ENCODE assay signal across 8 cellular contexts in the genomic region with DNA sequence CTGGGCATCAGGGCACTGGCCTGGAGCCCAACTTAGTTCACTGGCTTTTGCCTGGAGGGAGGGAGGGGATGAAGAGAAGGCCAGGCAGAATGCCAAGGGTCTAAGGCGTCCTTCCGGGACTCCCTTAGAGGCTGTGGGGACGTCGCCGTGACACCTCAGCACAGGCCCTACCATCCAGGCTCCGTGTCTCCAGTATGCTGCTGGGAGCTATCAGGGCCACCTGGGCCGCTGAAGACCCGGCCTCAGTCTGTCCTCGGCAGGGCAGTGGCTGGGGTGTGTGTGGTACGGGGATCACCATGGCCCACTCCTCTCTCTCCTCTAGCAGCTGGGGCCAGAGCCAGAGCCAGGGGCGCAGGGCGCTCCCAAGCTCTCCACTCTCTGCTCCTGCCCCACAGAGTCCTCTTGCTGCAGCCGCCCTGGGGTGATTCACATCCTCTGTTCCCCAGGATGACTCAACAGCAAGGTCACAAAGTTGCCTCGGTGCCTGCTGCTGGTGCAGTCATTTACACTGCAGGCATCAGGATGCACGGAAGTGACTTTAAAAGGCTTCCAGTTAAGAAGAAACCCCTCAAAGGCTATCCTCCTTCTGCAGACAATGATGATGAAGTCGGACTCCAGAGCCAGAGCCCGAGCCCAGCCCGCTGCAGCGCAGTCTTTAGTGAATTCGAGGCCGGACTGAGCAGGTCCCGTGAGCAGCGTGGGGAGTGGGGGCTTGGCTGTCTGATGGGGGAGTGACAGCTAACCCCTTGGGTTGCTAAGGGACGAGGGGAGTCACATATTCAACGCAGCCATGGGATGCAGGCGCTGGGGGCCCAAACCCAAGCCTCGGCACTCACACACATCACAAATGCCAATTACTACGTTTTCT. TPM values are rescaled to one million over a fixed set of nuclear protein-coding genes. Genes with fewer than 3 reads are reported as not detected.
DNase-seq lines count a peak whose midpoint lies in the region; ATAC-seq, FAIRE-seq and TF ChIP-seq lines count a peak whose summit lies in the region.

No MANE protein-coding gene starts in this region.

- H2AFZ ChIP-seq in HepG2 (ENCODE audit: low read length), result no peak overlapping the region

- ATAC-seq in HepG2 (peak; percentile 84), GM18511 (IDR thresholded peaks at IDR 0.05; ENCODE audit: unreplicated experiment) (no peak)

- H3K36me3 Mint-ChIP-seq in activated T-helper 2 cell treated with anti-CD3 and anti-CD28 coated beads, Interferon-gamma antibody, Interleukin-2, Interleukin-4, amounts not matched to agents 10 μg/mL and 5 μg/mL and 100 μg/mL, durations not matched to agents 14 hours and 24 hours and 36 hours (ENCODE audit: low read depth), result no peaks in the 10 kb centered on the region
- H3K36me3 Mint-ChIP-seq in progenitor cell of endocrine pancreas (ENCODE audit: insufficient read depth), result no peaks in the 10 kb centered on the region

- H3K4me3 ChIP-seq in AG04449 (ENCODE audit: low read depth, low read length), result no peak overlapping the region
- no peak overlapping the region for H3K4me3 ChIP-seq in HepG2 (replicated peaks in 1 of 3; ENCODE audit: insufficient read depth in 1 of 3, low read depth in 2 of 3, low read length in 3 of 3)

- H3K4me1 Mint-ChIP-seq in activated T-helper 2 cell treated with anti-CD3 and anti-CD28 coated beads, Interferon-gamma antibody, Interleukin-2, Interleukin-4, amounts not matched to agents 10 μg/mL and 5 μg/mL and 100 μg/mL, durations not matched to agents 14 hours and 24 hours and 36 hours (ENCODE audit: low read depth), result peaks cover 10% of the 10 kb centered on the region
- H3K4me1 Mint-ChIP-seq in progenitor cell of endocrine pancreas (ENCODE audit: low read depth), result no peaks in the 10 kb centered on the region

- no peaks in the 10 kb centered on the region for H3K9me3 Mint-ChIP-seq in activated T-helper 2 cell treated with anti-CD3 and anti-CD28 coated beads, Interferon-gamma antibody, Interleukin-2, Interleukin-4, amounts not matched to agents 10 μg/mL and 5 μg/mL and 100 μg/mL, durations not matched to agents 14 hours and 24 hours and 36 hours
- no peaks in the 10 kb centered on the region for H3K9me3 Mint-ChIP-seq in progenitor cell of endocrine pancreas (ENCODE audit: low read depth)

- no peaks in the 10 kb centered on the region for H3K27me3 ChIP-seq in HepG2 (ENCODE audit: control insufficient read depth in 1 of 2, insufficient read depth in 2 of 2, low read length in 2 of 2)

- no peak for TF ChIP-seq CTCF in AG04449 (IDR thresholded peaks at IDR 0.05; ENCODE audit: insufficient read depth, low read length, missing control alignments)
- TF ChIP-seq CTCF in HepG2 (CRISPR knock-in tag; IDR thresholded peaks at IDR 0.05), result no peak
- no peak for TF ChIP-seq CTCF in progenitor cell of endocrine pancreas (IDR thresholded peaks at IDR 0.05; ENCODE audit: unreplicated experiment)

- no peak overlapping the region for H3K4me3 Mint-ChIP-seq in activated T-helper 2 cell treated with anti-CD3 and anti-CD28 coated beads, Interferon-gamma antibody, Interleukin-2, Interleukin-4, amounts not matched to agents 10 μg/mL and 5 μg/mL and 100 μg/mL, durations not matched to agents 14 hours and 24 hours and 36 hours (ENCODE audit: low read depth)
- no peak overlapping the region for H3K4me3 Mint-ChIP-seq in progenitor cell of endocrine pancreas (ENCODE audit: low read depth)

- H3K79me2 ChIP-seq in HepG2 (ENCODE audit: insufficient read depth, low read length), result no peaks in the 10 kb centered on the region

- no peak overlapping the region for H3K4me2 ChIP-seq in HepG2 (ENCODE audit: low read depth, low read length)

- TF ChIP-seq EP300 in HepG2 (IDR thresholded peaks at IDR 0.05; ENCODE audit: low read depth in 2 of 2, low read length in 2 of 2), result no peak
- TF ChIP-seq EP300 in HepG2 (CRISPR knock-in tag; IDR thresholded peaks at IDR 0.05; ENCODE audit: borderline replicate concordance), result no peak

- H4K20me1 ChIP-seq in HepG2 (ENCODE audit: insufficient read depth, low read length), result no peaks in the 10 kb centered on the region

- TF ChIP-seq RAD21 in HepG2 (CRISPR knock-in tag; IDR thresholded peaks at IDR 0.05), result no peak

- no peaks in the 10 kb centered on the region for H3K9me3 ChIP-seq in HepG2 (ENCODE audit: low read length)

- CTCF ChIA-PET in AG04449 (lab: Yijun Ruan, JAX) (no interaction called here), HepG2 (lab: Yijun Ruan, JAX; ENCODE audit: low intra/inter-chr PET ratio, low total read pairs) (no interaction called here)

- no peaks in the 10 kb centered on the region for H3K27me3 Mint-ChIP-seq in activated T-helper 2 cell treated with anti-CD3 and anti-CD28 coated beads, Interferon-gamma antibody, Interleukin-2, Interleukin-4, amounts not matched to agents 10 μg/mL and 5 μg/mL and 100 μg/mL, durations not matched to agents 14 hours and 24 hours and 36 hours (ENCODE audit: low read depth)
- no peaks in the 10 kb centered on the region for H3K27me3 Mint-ChIP-seq in progenitor cell of endocrine pancreas

- no TSS peak for BruUV-seq in HepG2 (replicated peaks; lab: Mats Ljungman, UMichigan)

- intact Hi-C loops in activated T-helper 2 cell treated with anti-CD3 and anti-CD28 coated beads, Interferon-gamma antibody, Interleukin-2, Interleukin-4, amounts not matched to agents 10 μg/mL and 5 μg/mL and 100 μg/mL, durations not matched to agents 14 hours and 24 hours and 36 hours (cut with micrococcal nuclease), result no loop called here
- intact Hi-C loops in HepG2 (cut with micrococcal nuclease; ENCODE audit: unreplicated experiment), result no loop called here

- H3K36me3 ChIP-seq in HepG2 (replicated peaks in 1 of 2; ENCODE audit: control insufficient read depth in 1 of 2, insufficient read depth in 2 of 2, low read length in 2 of 2), result peaks cover 2 to 4% of the 10 kb centered on the region in 2 experiments; a peak in 3 of 5 replicates

- FAIRE-seq in HepG2 (lab: Jason Lieb, UNC), result no peak

- no peak for TF ChIP-seq POLR2A in HepG2 (IDR thresholded peaks at IDR 0.05; ENCODE audit: insufficient read depth in 1 of 2, low read depth in 2 of 2, low read length in 2 of 2)

- no peak overlapping the region for H3K27ac ChIP-seq in HepG2 (ENCODE audit: extremely low read length, insufficient read depth, low read length)

- H3K27ac Mint-ChIP-seq in activated T-helper 2 cell treated with anti-CD3 and anti-CD28 coated beads, Interferon-gamma antibody, Interleukin-2, Interleukin-4, amounts not matched to agents 10 μg/mL and 5 μg/mL and 100 μg/mL, durations not matched to agents 14 hours and 24 hours and 36 hours, result peak overlapping the region; percentile 76
- no peak overlapping the region for H3K27ac Mint-ChIP-seq in progenitor cell of endocrine pancreas

- WGBS in HepG2 (ENCODE audit: low lambda C conversion rate), result 83% methylated on average over 19 of the region's 28 CpGs

- H3K9ac ChIP-seq in HepG2 (ENCODE audit: insufficient read depth, low read depth, low read length), result no peak overlapping the region

- H3K4me1 ChIP-seq in HepG2 (ENCODE audit: insufficient read depth, low read length), result peaks cover 1% of the 10 kb centered on the region

- POLR2A ChIA-PET in AG04449 (lab: Yijun Ruan, JAX) (no interaction called here), HepG2 (lab: Yijun Ruan, JAX) (interaction anchor here (0.5 kb wide), 1 partner anchor 111 kb away, joined by 3 read pairs; a partner anchor contains a TSS)

- peak; percentile 50 for DNase-seq in AG04449 (ENCODE audit: low read depth, low spot score)
- DNase-seq in HS-5 (ENCODE audit: low read depth), result peak; percentile 82
- no peak for DNase-seq in activated T-helper 2 cell treated with anti-CD3 and anti-CD28 coated beads, Interferon-gamma antibody, Interleukin-2, Interleukin-4, amounts not matched to agents 10 μg/mL and 5 μg/mL and 100 μg/mL, durations not matched to agents 14 hours and 24 hours and 36 hours (ENCODE audit: low spot score)
- peak; percentile 60 for DNase-seq in HepG2 (ENCODE audit: low spot score)
- DNase-seq in ureter (ENCODE audit: low spot score), result no peak
- no peak for DNase-seq in progenitor cell of endocrine pancreas (ENCODE audit: low spot score, unreplicated experiment)
- no peak for DNase-seq in ecto neural progenitor cell (ENCODE audit: low spot score)

- in situ Hi-C loops in HepG2 (cut with HindIII; ENCODE audit: extremely low pct_ligation_motif_present, low pct_unique_long_range_greater_than_20kb), result no loop called here

TF ChIP-seq in HepG2, 621 proteins besides CTCF, POLR2A, EP300 and RAD21 (continues in another document):
- TF ChIP-seq ZBTB38 (CRISPR knock-in tag; IDR thresholded peaks at IDR 0.05), result 0 out of 2 replicates have a peak, but pooled peaks have one; percentile 45
- TF ChIP-seq TBX2 (CRISPR knock-in tag; IDR thresholded peaks at IDR 0.05; ENCODE audit: borderline replicate concordance), result peak; percentile 30; the same call in 1 of the 2 replicates
- peak; percentile 60; the same call in 1 of the 2 replicates for TF ChIP-seq ETV5 (CRISPR knock-in tag; IDR thresholded peaks at IDR 0.05; ENCODE audit: borderline replicate concordance)

RNA-seq across cellular contexts. Expression of a gene that starts 31.9 kb away (rescaled TPM):
- total RNA-seq in activated T-helper 2 cell treated with anti-CD3 and anti-CD28 coated beads, Interferon-gamma antibody, Interleukin-2, Interleukin-4, amounts not matched to agents 10 μg/mL and 5 μg/mL and 100 μg/mL, durations not matched to agents 14 hours and 24 hours and 36 hours, result 1.9 and 3.2 TPM in 2 replicates
- total RNA-seq in HepG2 (2016; rRNA removed; fragmentation: Illumina TruSeq; extraction: Trizol), result 48.5 and 86.1 TPM in 2 replicates
- total RNA-seq in HepG2 (2016; cell fraction: cytosol; rRNA removed; fragmentation: Illumina TruSeq; extraction: Trizol; ENCODE audit: low read depth), result 64.6 and 82.7 TPM in 2 replicates
- total RNA-seq in HepG2 (2016; cell fraction: insoluble cytoplasmic fraction; rRNA removed; fragmentation: Illumina TruSeq; extraction: Trizol), result 52.1 and 76.7 TPM in 2 replicates
- total RNA-seq in HepG2 (2016; cell fraction: membrane; rRNA removed; fragmentation: Illumina TruSeq; extraction: Trizol), result 71.1 and 75.3 TPM in 2 replicates
- 47.7 and 55.5 TPM in 2 replicates for total RNA-seq in HepG2 (2016; cell fraction: nucleus; rRNA removed; fragmentation: Illumina TruSeq; extraction: Trizol)
- 59.1 and 62.9 TPM in 2 replicates for polyA plus RNA-seq in HepG2 (2011; rRNA removed)
- 45.6 and 94.4 TPM in 2 replicates for polyA plus RNA-seq in HepG2 (2011; cell fraction: cytosol; rRNA removed)
- polyA plus RNA-seq in HepG2 (2011; cell fraction: nucleus; rRNA removed), result 87.4 and 124 TPM in 2 replicates
- 42.0 and 51.4 TPM in 2 replicates for polyA plus RNA-seq in HepG2 (2012)
- polyA plus RNA-seq in HepG2 (2016; cell fraction: cytosol; fragmentation: Illumina TruSeq; extraction: Trizol; ENCODE audit: low read depth), result 125 and 134 TPM in 2 replicates
- 60.9 and 75.2 TPM in 2 replicates for polyA plus RNA-seq in HepG2 (2016; cell fraction: insoluble cytoplasmic fraction; fragmentation: Illumina TruSeq; extraction: Trizol; ENCODE audit: low read depth)
- 102 and 104 TPM in 2 replicates for polyA plus RNA-seq in HepG2 (2016; cell fraction: membrane; fragmentation: Illumina TruSeq; extraction: Trizol; ENCODE audit: low read depth)
- 136 and 150 TPM in 2 replicates for polyA plus RNA-seq in HepG2 (2016; cell fraction: nucleus; fragmentation: Illumina TruSeq; extraction: Trizol; ENCODE audit: insufficient read depth, low read depth)
- polyA minus RNA-seq in HepG2 (2011; rRNA and poly(A)+ RNA removed; ENCODE audit: low replicate concordance), result 5.3 and 89.5 TPM in 2 replicates
- 57.5 and 73.7 TPM in 2 replicates for polyA minus RNA-seq in HepG2 (2011; cell fraction: cytosol; rRNA and poly(A)+ RNA removed)
- polyA minus RNA-seq in HepG2 (2011; cell fraction: nucleus; rRNA and poly(A)+ RNA removed), result 27.3 and 30.6 TPM in 2 replicates
- 7.3 TPM for total RNA-seq in ureter
- 1.8 and 2.8 TPM in 2 replicates for total RNA-seq in progenitor cell of endocrine pancreas

Comparison
In these comparisons a context has a peak if more than half of its experiments do, and no peak if none do; other contexts are left out.
1. DNase-seq: peak in AG04449 (single experiment), HS-5 (single experiment) and HepG2 (single experiment); none in activated T-helper 2 cell treated with anti-CD3 and anti-CD28 coated beads, Interferon-gamma antibody, Interleukin-2, Interleukin-4, amounts not matched to agents 10 μg/mL and 5 μg/mL and 100 μg/mL, durations not matched to agents 14 hours and 24 hours and 36 hours (single experiment), ureter (single experiment), progenitor cell of endocrine pancreas (single experiment) and ecto neural progenitor cell (single experiment).